Comparison of ENCODE assay signal across 1 cellular context in genomic region chr18:46070683-46071614, GRCh38.
TF ChIP-seq lines count a peak whose summit lies in the region.

No MANE protein-coding gene starts in this region.

TF ChIP-seq in SK-N-SH treated with all-trans-retinoic acid at 6 μM for 48 hours, 23 proteins besides CTCF, POLR2A, EP300 and RAD21 (continued from another document):
- TF ChIP-seq ESRRG (CRISPR knock-in tag; IDR thresholded peaks at IDR 0.05) (no peak), ZNF8 (CRISPR knock-in tag; IDR thresholded peaks at IDR 0.05) (no peak), RARB (CRISPR knock-in tag; IDR thresholded peaks at IDR 0.05) (no peak), BACH2 (CRISPR knock-in tag; IDR thresholded peaks at IDR 0.05; ENCODE audit: borderline replicate concordance) (no peak)
